Comparison of ENCODE assay signal across 2 cellular contexts in the genomic region with DNA sequence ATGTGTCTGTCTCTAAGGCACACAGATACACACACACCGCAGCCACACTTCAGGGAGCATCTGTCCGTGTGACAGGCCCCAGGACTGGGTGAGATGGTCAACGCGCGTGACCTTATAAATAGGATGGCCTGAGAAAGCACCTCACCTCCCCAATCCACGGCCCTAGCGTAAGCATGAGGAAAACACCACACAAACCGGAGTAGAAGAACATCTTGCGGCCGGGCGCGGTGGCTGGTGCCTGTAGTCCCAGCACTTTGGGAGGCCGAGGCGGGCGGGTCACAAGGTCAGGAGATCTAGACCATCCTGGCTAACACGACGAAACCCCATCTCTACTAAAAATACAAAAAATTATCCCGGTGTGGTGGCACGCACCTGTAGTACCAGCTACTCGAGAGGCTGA.
TF ChIP-seq lines count a peak whose summit lies in the region.

No MANE protein-coding gene starts in this region.

TF ChIP-seq in GM12878, 131 proteins besides CTCF, POLR2A, EP300 and RAD21:
- no peak for TF ChIP-seq CHD2 (IDR thresholded peaks at IDR 0.05; ENCODE audit: borderline replicate concordance, low read depth, low read length)
- TF ChIP-seq PAX5 (IDR thresholded peaks at IDR 0.05; ENCODE audit: borderline replicate concordance, low read depth, low read length), result no peak
- TF ChIP-seq BRCA1 (IDR thresholded peaks at IDR 0.05; ENCODE audit: low read depth, low read length), result no peak
- TF ChIP-seq, protein P1, sequence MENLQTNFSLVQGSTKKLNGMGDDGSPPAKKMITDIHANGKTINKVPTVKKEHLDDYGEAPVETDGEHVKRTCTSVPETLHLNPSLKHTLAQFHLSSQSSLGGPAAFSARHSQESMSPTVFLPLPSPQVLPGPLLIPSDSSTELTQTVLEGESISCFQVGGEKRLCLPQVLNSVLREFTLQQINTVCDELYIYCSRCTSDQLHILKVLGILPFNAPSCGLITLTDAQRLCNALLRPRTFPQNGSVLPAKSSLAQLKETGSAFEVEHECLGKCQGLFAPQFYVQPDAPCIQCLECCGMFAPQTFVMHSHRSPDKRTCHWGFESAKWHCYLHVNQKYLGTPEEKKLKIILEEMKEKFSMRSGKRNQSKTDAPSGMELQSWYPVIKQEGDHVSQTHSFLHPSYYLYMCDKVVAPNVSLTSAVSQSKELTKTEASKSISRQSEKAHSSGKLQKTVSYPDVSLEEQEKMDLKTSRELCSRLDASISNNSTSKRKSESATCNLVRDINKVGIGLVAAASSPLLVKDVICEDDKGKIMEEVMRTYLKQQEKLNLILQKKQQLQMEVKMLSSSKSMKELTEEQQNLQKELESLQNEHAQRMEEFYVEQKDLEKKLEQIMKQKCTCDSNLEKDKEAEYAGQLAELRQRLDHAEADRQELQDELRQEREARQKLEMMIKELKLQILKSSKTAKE (IDR thresholded peaks at IDR 0.05; ENCODE audit: low read depth, poor library complexity, severe bottlenecking), result no peak
- TF ChIP-seq, protein P2, sequence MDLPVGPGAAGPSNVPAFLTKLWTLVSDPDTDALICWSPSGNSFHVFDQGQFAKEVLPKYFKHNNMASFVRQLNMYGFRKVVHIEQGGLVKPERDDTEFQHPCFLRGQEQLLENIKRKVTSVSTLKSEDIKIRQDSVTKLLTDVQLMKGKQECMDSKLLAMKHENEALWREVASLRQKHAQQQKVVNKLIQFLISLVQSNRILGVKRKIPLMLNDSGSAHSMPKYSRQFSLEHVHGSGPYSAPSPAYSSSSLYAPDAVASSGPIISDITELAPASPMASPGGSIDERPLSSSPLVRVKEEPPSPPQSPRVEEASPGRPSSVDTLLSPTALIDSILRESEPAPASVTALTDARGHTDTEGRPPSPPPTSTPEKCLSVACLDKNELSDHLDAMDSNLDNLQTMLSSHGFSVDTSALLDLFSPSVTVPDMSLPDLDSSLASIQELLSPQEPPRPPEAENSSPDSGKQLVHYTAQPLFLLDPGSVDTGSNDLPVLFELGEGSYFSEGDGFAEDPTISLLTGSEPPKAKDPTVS (IDR thresholded peaks at IDR 0.05; ENCODE audit: low read depth, low read length), result no peak
- no peak for TF ChIP-seq SMAD1 (IDR thresholded peaks at IDR 0.05; ENCODE audit: low read depth, partially characterized antibody)
- TF ChIP-seq NFYA (IDR thresholded peaks at IDR 0.05; ENCODE audit: borderline replicate concordance, low read depth, low read length), result no peak
- TF ChIP-seq ZZZ3 (IDR thresholded peaks at IDR 0.05; ENCODE audit: control insufficient read depth, insufficient read length, low read depth), result no peak
- no peak for TF ChIP-seq ATF7 (IDR thresholded peaks at IDR 0.05; ENCODE audit: low read depth)
- no peak for TF ChIP-seq HDGF (IDR thresholded peaks at IDR 0.05)
- TF ChIP-seq NFIC (IDR thresholded peaks at IDR 0.05; ENCODE audit: low read depth, low read length), result no peak
- TF ChIP-seq GATAD2B (conservative IDR thresholded peaks at IDR 0.05; ENCODE audit: low read depth), result no peak
- no peak for TF ChIP-seq NBN (IDR thresholded peaks at IDR 0.05)
- no peak for TF ChIP-seq SIN3A (IDR thresholded peaks at IDR 0.05; ENCODE audit: low read depth, low read length)
- TF ChIP-seq, protein P3, sequence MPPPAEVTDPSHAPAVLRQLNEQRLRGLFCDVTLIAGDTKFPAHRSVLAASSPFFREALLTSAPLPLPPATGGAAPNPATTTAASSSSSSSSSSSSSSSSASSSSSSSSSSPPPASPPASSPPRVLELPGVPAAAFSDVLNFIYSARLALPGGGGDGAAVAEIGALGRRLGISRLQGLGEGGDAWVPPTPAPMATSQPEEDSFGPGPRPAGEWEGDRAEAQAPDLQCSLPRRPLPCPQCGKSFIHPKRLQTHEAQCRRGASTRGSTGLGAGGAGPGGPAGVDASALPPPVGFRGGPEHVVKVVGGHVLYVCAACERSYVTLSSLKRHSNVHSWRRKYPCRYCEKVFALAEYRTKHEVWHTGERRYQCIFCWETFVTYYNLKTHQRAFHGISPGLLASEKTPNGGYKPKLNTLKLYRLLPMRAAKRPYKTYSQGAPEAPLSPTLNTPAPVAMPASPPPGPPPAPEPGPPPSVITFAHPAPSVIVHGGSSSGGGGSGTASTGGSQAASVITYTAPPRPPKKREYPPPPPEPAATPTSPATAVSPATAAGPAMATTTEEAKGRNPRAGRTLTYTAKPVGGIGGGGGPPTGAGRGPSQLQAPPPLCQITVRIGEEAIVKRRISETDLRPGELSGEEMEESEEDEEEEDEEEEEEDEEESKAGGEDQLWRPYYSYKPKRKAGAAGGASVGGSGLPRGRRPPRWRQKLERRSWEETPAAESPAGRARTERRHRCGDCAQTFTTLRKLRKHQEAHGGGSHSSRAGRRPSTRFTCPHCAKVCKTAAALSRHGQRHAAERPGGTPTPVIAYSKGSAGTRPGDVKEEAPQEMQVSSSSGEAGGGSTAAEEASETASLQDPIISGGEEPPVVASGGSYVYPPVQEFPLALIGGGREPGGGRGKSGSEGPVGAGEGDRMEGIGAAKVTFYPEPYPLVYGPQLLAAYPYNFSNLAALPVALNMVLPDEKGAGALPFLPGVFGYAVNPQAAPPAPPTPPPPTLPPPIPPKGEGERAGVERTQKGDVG (CRISPR knock-in tag; IDR thresholded peaks at IDR 0.05), result no peak
- TF ChIP-seq, protein P4, sequence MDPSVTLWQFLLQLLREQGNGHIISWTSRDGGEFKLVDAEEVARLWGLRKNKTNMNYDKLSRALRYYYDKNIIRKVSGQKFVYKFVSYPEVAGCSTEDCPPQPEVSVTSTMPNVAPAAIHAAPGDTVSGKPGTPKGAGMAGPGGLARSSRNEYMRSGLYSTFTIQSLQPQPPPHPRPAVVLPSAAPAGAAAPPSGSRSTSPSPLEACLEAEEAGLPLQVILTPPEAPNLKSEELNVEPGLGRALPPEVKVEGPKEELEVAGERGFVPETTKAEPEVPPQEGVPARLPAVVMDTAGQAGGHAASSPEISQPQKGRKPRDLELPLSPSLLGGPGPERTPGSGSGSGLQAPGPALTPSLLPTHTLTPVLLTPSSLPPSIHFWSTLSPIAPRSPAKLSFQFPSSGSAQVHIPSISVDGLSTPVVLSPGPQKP (IDR thresholded peaks at IDR 0.05; ENCODE audit: low read depth, low read length), result no peak

TF ChIP-seq in SK-N-SH treated with all-trans-retinoic acid at 6 μM for 48 hours, 23 proteins besides CTCF, POLR2A, EP300 and RAD21:
- TF ChIP-seq, protein P5, sequence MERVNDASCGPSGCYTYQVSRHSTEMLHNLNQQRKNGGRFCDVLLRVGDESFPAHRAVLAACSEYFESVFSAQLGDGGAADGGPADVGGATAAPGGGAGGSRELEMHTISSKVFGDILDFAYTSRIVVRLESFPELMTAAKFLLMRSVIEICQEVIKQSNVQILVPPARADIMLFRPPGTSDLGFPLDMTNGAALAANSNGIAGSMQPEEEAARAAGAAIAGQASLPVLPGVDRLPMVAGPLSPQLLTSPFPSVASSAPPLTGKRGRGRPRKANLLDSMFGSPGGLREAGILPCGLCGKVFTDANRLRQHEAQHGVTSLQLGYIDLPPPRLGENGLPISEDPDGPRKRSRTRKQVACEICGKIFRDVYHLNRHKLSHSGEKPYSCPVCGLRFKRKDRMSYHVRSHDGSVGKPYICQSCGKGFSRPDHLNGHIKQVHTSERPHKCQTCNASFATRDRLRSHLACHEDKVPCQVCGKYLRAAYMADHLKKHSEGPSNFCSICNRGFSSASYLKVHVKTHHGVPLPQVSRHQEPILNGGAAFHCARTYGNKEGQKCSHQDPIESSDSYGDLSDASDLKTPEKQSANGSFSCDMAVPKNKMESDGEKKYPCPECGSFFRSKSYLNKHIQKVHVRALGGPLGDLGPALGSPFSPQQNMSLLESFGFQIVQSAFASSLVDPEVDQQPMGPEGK (CRISPR knock-in tag; IDR thresholded peaks at IDR 0.05; ENCODE audit: borderline replicate concordance), result no peak
- TF ChIP-seq ESRRG (CRISPR knock-in tag; IDR thresholded peaks at IDR 0.05) (no peak), ZC3H10 (CRISPR knock-in tag; IDR thresholded peaks at IDR 0.05) (no peak), SNAI2 (CRISPR knock-in tag; IDR thresholded peaks at IDR 0.05) (no peak), ZFP30 (CRISPR knock-in tag; IDR thresholded peaks at IDR 0.05) (no peak), CSDC2 (CRISPR knock-in tag; IDR thresholded peaks at IDR 0.05) (no peak), ISL1 (CRISPR knock-in tag; IDR thresholded peaks at IDR 0.05) (no peak), ZFP3 (CRISPR knock-in tag; IDR thresholded peaks at IDR 0.05) (no peak), BACH2 (CRISPR knock-in tag; IDR thresholded peaks at IDR 0.05; ENCODE audit: borderline replicate concordance) (no peak)
- TF ChIP-seq, protein P6, sequence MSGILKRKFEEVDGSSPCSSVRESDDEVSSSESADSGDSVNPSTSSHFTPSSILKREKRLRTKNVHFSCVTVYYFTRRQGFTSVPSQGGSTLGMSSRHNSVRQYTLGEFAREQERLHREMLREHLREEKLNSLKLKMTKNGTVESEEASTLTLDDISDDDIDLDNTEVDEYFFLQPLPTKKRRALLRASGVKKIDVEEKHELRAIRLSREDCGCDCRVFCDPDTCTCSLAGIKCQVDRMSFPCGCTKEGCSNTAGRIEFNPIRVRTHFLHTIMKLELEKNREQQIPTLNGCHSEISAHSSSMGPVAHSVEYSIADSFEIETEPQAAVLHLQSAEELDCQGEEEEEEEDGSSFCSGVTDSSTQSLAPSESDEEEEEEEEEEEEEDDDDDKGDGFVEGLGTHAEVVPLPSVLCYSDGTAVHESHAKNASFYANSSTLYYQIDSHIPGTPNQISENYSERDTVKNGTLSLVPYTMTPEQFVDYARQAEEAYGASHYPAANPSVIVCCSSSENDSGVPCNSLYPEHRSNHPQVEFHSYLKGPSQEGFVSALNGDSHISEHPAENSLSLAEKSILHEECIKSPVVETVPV (CRISPR knock-in tag; IDR thresholded peaks at IDR 0.05), result no peak
